ENCODE assay signal across 1 cellular context in genomic region chr16:4370570-4371480, GRCh38.
TF ChIP-seq lines count a peak whose summit lies in the region.

No MANE protein-coding gene starts in this region.

TF ChIP-seq in HepG2, 621 proteins besides CTCF, POLR2A, EP300 and RAD21 (continued from another document and continues in another):
- TF ChIP-seq YEATS2 (CRISPR knock-in tag; IDR thresholded peaks at IDR 0.05; ENCODE audit: borderline replicate concordance), result no peak
- no peak for TF ChIP-seq ZNF83 (CRISPR knock-in tag; IDR thresholded peaks at IDR 0.05; ENCODE audit: borderline replicate concordance)
- no peak for TF ChIP-seq ZMYM3 (CRISPR knock-in tag; IDR thresholded peaks at IDR 0.05)
- no peak for TF ChIP-seq RFX1 (IDR thresholded peaks at IDR 0.05)
- TF ChIP-seq RXRA (CRISPR knock-in tag; IDR thresholded peaks at IDR 0.05), result peak; percentile 29; the same call in 1 of the 2 replicates
- TF ChIP-seq ELF1 (CRISPR knock-in tag; IDR thresholded peaks at IDR 0.05), result no peak
- TF ChIP-seq ZNF768 (CRISPR knock-in tag; IDR thresholded peaks at IDR 0.05), result no peak
- no peak for TF ChIP-seq HCFC1 (IDR thresholded peaks at IDR 0.05; ENCODE audit: low read depth, low read length)
- TF ChIP-seq ZNF367 (CRISPR knock-in tag; IDR thresholded peaks at IDR 0.05; ENCODE audit: borderline replicate concordance), result no peak
- no peak for TF ChIP-seq AHDC1 (CRISPR knock-in tag; IDR thresholded peaks at IDR 0.05; ENCODE audit: borderline replicate concordance)
- peak; percentile 45; the same call in 1 of the 2 replicates for TF ChIP-seq DZIP1 (CRISPR knock-in tag; IDR thresholded peaks at IDR 0.05)
- peak; percentile 34; the same call in 1 of the 2 replicates for TF ChIP-seq HOXA3 (CRISPR knock-in tag; IDR thresholded peaks at IDR 0.05)
- TF ChIP-seq SALL1 (CRISPR knock-in tag; IDR thresholded peaks at IDR 0.05), result peak; percentile 40
- no peak for TF ChIP-seq ZNF337 (CRISPR knock-in tag; IDR thresholded peaks at IDR 0.05; ENCODE audit: borderline replicate concordance, low read depth)
- no peak for TF ChIP-seq ZNF891 (CRISPR knock-in tag; IDR thresholded peaks at IDR 0.05)
- no peak for TF ChIP-seq NR3C1 (CRISPR knock-in tag; IDR thresholded peaks at IDR 0.05)
- TF ChIP-seq ZBTB26 (CRISPR knock-in tag; IDR thresholded peaks at IDR 0.05; ENCODE audit: borderline replicate concordance), result peak; percentile 92; the same call in 1 of the 2 replicates
- no peak for TF ChIP-seq ASH2L (IDR thresholded peaks at IDR 0.05; ENCODE audit: insufficient read length, low read depth, low read length)
- TF ChIP-seq ZNF552 (CRISPR knock-in tag; IDR thresholded peaks at IDR 0.05; ENCODE audit: borderline replicate concordance), result 0 out of 2 replicates have a peak, but pooled peaks have one; percentile 24
- no peak for TF ChIP-seq CCAR2 (optimal IDR thresholded peaks at IDR 0.05; ENCODE audit: low read depth, low read length)
- TF ChIP-seq HNF4G (IDR thresholded peaks at IDR 0.05; ENCODE audit: borderline replicate concordance, low read depth, low read length), result no peak
- TF ChIP-seq HNF4G (CRISPR knock-in tag; IDR thresholded peaks at IDR 0.05; ENCODE audit: borderline replicate concordance, low read depth), result no peak
- no peak for TF ChIP-seq KLF6 (CRISPR knock-in tag; IDR thresholded peaks at IDR 0.05)
- TF ChIP-seq ZNF280D (CRISPR knock-in tag; IDR thresholded peaks at IDR 0.05), result 0 out of 2 replicates have a peak, but pooled peaks have one; percentile 2
- TF ChIP-seq ISL2 (CRISPR knock-in tag; IDR thresholded peaks at IDR 0.05), result 0 out of 2 replicates have a peak, but pooled peaks have one; percentile 14
- no peak for TF ChIP-seq ZNF232 (CRISPR knock-in tag; IDR thresholded peaks at IDR 0.05; ENCODE audit: borderline replicate concordance)
- 0 out of 2 replicates have a peak, but pooled peaks have one; percentile 15 for TF ChIP-seq ATF2 (CRISPR knock-in tag; IDR thresholded peaks at IDR 0.05)
- no peak for TF ChIP-seq ESRRA (CRISPR knock-in tag; IDR thresholded peaks at IDR 0.05; ENCODE audit: low read depth)
- TF ChIP-seq HHEX (CRISPR knock-in tag; IDR thresholded peaks at IDR 0.05), result no peak
- TF ChIP-seq ZXDC (CRISPR knock-in tag; IDR thresholded peaks at IDR 0.05), result no peak
- TF ChIP-seq MAFF (IDR thresholded peaks at IDR 0.05; ENCODE audit: low read depth, low read length), result no peak
- TF ChIP-seq IKZF5 (CRISPR knock-in tag; IDR thresholded peaks at IDR 0.05), result no peak
- no peak for TF ChIP-seq AFF4 (CRISPR knock-in tag; IDR thresholded peaks at IDR 0.05)
